In the genomic region with DNA sequence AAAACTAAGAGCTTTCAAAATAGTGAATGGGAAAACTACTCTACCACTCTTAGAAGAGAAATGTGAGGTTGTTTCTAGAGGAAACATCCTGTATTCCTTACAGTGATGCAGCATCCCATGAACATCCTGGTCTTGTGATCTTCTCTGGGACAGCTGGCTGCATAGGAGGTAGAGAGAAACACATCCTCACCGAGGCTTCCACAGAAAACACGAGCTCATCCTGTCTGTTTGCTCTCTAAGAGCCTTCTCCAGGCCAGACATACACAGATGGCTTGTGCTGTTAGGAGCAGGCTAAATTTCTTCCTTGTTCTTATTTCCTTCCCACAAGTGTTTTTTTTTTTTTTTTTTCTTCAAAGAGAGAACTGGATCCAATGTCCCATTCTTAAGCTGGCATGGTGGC, we compare ENCODE assay signal across 30 cellular contexts. TPM values are rescaled to one million over a fixed set of nuclear protein-coding genes. Genes with fewer than 3 reads are reported as not detected.
A peak's percentile ranks its signal among the peaks of the same experiment; 100 is the strongest.
DNase-seq lines count a peak whose midpoint lies in the region; ATAC-seq, FAIRE-seq and TF ChIP-seq lines count a peak whose summit lies in the region.
"Had no signal": no experiment of that assay in that cellular context is flagged by ENCODE, and none has a peak within 500 bp of the region (broad histone marks: within the 10 kb centered on the region; RNA-seq: fewer than 3 reads in every experiment).

No MANE protein-coding gene starts in this region.

- no peaks in the 10 kb centered on the region for H3K9me3 ChIP-seq in A549
- H3K9me3 ChIP-seq: Caco-2, spleen, upper lobe of right lung had no signal

- WGBS in A549 (ENCODE audit: missing lambda C conversion rate): 42% methylated on average over 2 of the region's 2 CpGs

- POLR2A ChIA-PET in A549 (lab: Yijun Ruan, JAX): no interaction called here

- FAIRE-seq in A549 (lab: Jason Lieb, UNC): no peak
- FAIRE-seq: colon, GM12891, TTC549 had no signal

- H3K9me3 Mint-ChIP-seq in chondrocyte (ENCODE audit: low read depth) (no peaks in the 10 kb centered on the region), nephron (no peaks in the 10 kb centered on the region)
- H3K9me3 Mint-ChIP-seq: activated naive CD4-positive, alpha-beta T cell treated with anti-CD3 and anti-CD28 coated beads, Interleukin-2, amount 10 ng/mL, durations not matched to agents 7 days and 5 days; T-cell had no signal

- H3K27ac Mint-ChIP-seq in chondrocyte (ENCODE audit: unreplicated experiment): peak overlapping the region; percentile 69
- peak overlapping the region; percentile 20 to 86 (median 52) for H3K27ac Mint-ChIP-seq in nephron
- H3K27ac Mint-ChIP-seq: activated naive CD4-positive, alpha-beta T cell treated with anti-CD3 and anti-CD28 coated beads, Interleukin-2, amount 10 ng/mL, durations not matched to agents 7 days and 5 days had no signal

- DNase-seq in A549 (ENCODE audit: low read depth in 1 of 2, low spot score in 1 of 2) (no peak), G401 (ENCODE audit: low spot score) (peak; percentile 80), chondrocyte (ENCODE audit: low spot score) (no peak), mesenteric fat pad (ENCODE audit: low spot score) (no peak), NCI-H2081 (lab: John Stamatoyannopoulos, UW) (no peak), activated T-cell treated with anti-CD3 and anti-CD28 coated beads for 4 hours (no peak)
- DNase-seq: activated CD4-positive, alpha-beta T cell treated with anti-CD3 and anti-CD28 coated beads, Interleukin-2, amount 50 U/mL, for 4 hours; activated naive CD4-positive, alpha-beta T cell treated with anti-CD3 and anti-CD28 coated beads, Interleukin-2, amount 10 ng/mL, durations not matched to agents 7 days and 5 days; amniotic stem cell; Caco-2; effector CD4-positive, alpha-beta T cell; EL; erythroblast; left cardiac atrium; mammary epithelial cell; NCI-H1105 treated with DMSO at 0.1 percent for 48 hours; NCI-H510A treated with DMSO at 0.1 percent for 48 hours; spleen; substantia nigra; T-cell; upper lobe of right lung had no signal

- no peak for TF ChIP-seq POLR2A in A549 (IDR thresholded peaks at IDR 0.05; ENCODE audit: low read length)

- in situ Hi-C loops in G401 (cut with HindIII; ENCODE audit: low sequenced_read_pairs): no loop called here

- H3K27ac ChIP-seq in A549: no peak overlapping the region
- H3K27ac ChIP-seq: C4-2B, hepatocyte, spleen, upper lobe of right lung had no signal

- no peak overlapping the region for H3K4me2 ChIP-seq in A549
- H3K4me2 ChIP-seq: hepatocyte had no signal

- H3K4me3 Mint-ChIP-seq in chondrocyte (ENCODE audit: unreplicated experiment): no peak overlapping the region
- no peak overlapping the region for H3K4me3 Mint-ChIP-seq in nephron
- H3K4me3 Mint-ChIP-seq: activated naive CD4-positive, alpha-beta T cell treated with anti-CD3 and anti-CD28 coated beads, Interleukin-2, amount 10 ng/mL, durations not matched to agents 7 days and 5 days; T-cell had no signal

- no peaks in the 10 kb centered on the region for H3K4me1 ChIP-seq in A549
- H3K4me1 ChIP-seq: Caco-2, spleen, upper lobe of right lung had no signal

- TF ChIP-seq RAD21 in A549 (conservative IDR thresholded peaks at IDR 0.05 in 1 of 2, IDR thresholded peaks at IDR 0.05 in 1 of 2): no peak

- ATAC-seq in A549: peak; percentile 27 to 44; a peak in 1 of 6 replicates
- ATAC-seq: HCT116, left cardiac atrium, Panc1, T-cell, upper lobe of right lung had no signal

- H3K4me3 ChIP-seq in A549: no peak overlapping the region
- H3K4me3 ChIP-seq: hepatocyte, spleen, upper lobe of right lung had no signal

- TF ChIP-seq CTCF in A549 (IDR thresholded peaks at IDR 0.05): no peak
- no peak for TF ChIP-seq CTCF in chondrocyte (IDR thresholded peaks at IDR 0.05)
- no peak for TF ChIP-seq CTCF in nephron (IDR thresholded peaks at IDR 0.05; ENCODE audit: unreplicated experiment in 3 of 3)

- H3K36me3 Mint-ChIP-seq in chondrocyte (ENCODE audit: low read depth) (no peaks in the 10 kb centered on the region), nephron (ENCODE audit: low read depth) (no peaks in the 10 kb centered on the region)
- H3K36me3 Mint-ChIP-seq: activated naive CD4-positive, alpha-beta T cell treated with anti-CD3 and anti-CD28 coated beads, Interleukin-2, amount 10 ng/mL, durations not matched to agents 7 days and 5 days; T-cell had no signal

- peaks cover 28% of the 10 kb centered on the region for H3K4me1 Mint-ChIP-seq in chondrocyte (ENCODE audit: low read depth)
- peaks cover 63% of the 10 kb centered on the region for H3K4me1 Mint-ChIP-seq in nephron
- H3K4me1 Mint-ChIP-seq: activated naive CD4-positive, alpha-beta T cell treated with anti-CD3 and anti-CD28 coated beads, Interleukin-2, amount 10 ng/mL, durations not matched to agents 7 days and 5 days; T-cell had no signal

- TF ChIP-seq EP300 in A549 (IDR thresholded peaks at IDR 0.05): no peak

- H3K27me3 Mint-ChIP-seq in chondrocyte (ENCODE audit: low read depth): no peaks in the 10 kb centered on the region
- peaks cover 4% of the 10 kb centered on the region for H3K27me3 Mint-ChIP-seq in nephron (ENCODE audit: low read depth)

- CTCF ChIA-PET in A549 (lab: Yijun Ruan, JAX): interaction anchor here (0.6 to 1.1 kb wide), 4 partner anchors 9 to 163 kb away, joined by 3 read pairs; no protein-coding TSS in a partner anchor

TF ChIP-seq in A549, 52 proteins besides CTCF, POLR2A, EP300 and RAD21:
- TF ChIP-seq, protein P1, sequence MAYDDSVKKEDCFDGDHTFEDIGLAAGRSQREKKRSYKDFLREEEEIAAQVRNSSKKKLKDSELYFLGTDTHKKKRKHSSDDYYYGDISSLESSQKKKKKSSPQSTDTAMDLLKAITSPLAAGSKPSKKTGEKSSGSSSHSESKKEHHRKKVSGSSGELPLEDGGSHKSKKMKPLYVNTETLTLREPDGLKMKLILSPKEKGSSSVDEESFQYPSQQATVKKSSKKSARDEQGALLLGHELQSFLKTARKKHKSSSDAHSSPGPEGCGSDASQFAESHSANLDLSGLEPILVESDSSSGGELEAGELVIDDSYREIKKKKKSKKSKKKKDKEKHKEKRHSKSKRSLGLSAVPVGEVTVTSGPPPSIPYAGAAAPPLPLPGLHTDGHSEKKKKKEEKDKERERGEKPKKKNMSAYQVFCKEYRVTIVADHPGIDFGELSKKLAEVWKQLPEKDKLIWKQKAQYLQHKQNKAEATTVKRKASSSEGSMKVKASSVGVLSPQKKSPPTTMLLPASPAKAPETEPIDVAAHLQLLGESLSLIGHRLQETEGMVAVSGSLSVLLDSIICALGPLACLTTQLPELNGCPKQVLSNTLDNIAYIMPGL (CRISPR knock-in tag; IDR thresholded peaks at IDR 0.05; ENCODE audit: borderline replicate concordance): no peak
- no peak for TF ChIP-seq RARB (CRISPR knock-in tag; IDR thresholded peaks at IDR 0.05)
TF ChIP-seq in A549: peak in this region for 0.

RNA-seq across cellular contexts. Expression of a gene that starts 14.7 kb away (rescaled TPM):
- polyA plus RNA-seq in A549 (2011; rRNA removed): 5.3 and 5.5 TPM in 2 replicates
- polyA plus RNA-seq in A549 (2012; cell fraction: cytosol; rRNA removed): 3.4 and 5.3 TPM in 2 replicates
- 6.6 and 8.9 TPM in 2 replicates for polyA plus RNA-seq in A549 (2012; cell fraction: nucleus; rRNA removed)
- polyA plus RNA-seq in A549 (2017; fragmentation: RNase III; extraction: RNeasy Plus Mini Kit Qiagen cat#74134 plus additional on column Dnase treatment): 4.9 to 7.1 TPM (median 6.7 TPM) in 3 replicates
- 5.6 and 6.8 TPM in 2 replicates for polyA minus RNA-seq in A549 (2011; rRNA and poly(A)+ RNA removed)
- total RNA-seq in G401 (2014; rRNA removed; shearing (Covaris generic)): 17.5 and 18.5 TPM in 2 replicates
- total RNA-seq in chondrocyte: 61.0 to 66.2 TPM (median 63.1 TPM) in 3 replicates
- total RNA-seq in mesenteric fat pad: 7.8 TPM

RNA-seq across cellular contexts. Expression of a gene that starts 54.1 kb away (rescaled TPM):
- polyA plus RNA-seq in A549 (2011; rRNA removed): 0.01 and 0.03 TPM in 2 replicates
- polyA plus RNA-seq in A549 (2012; cell fraction: cytosol; rRNA removed): 0.01 TPM in 1 of 2 replicates, not detected in the other
- 0.01 TPM in 1 of 2 replicates, not detected in the other for polyA plus RNA-seq in A549 (2012; cell fraction: nucleus; rRNA removed)
- 0.03 to 0.05 TPM (median 0.04 TPM) in 3 replicates for polyA plus RNA-seq in A549 (2017; fragmentation: RNase III; extraction: RNeasy Plus Mini Kit Qiagen cat#74134 plus additional on column Dnase treatment)
- polyA minus RNA-seq in A549 (2011; rRNA and poly(A)+ RNA removed): not detected in 2 replicates
- not detected in 2 replicates for total RNA-seq in G401 (2014; rRNA removed; shearing (Covaris generic))
- not detected in 3 replicates for total RNA-seq in chondrocyte
- not detected for total RNA-seq in mesenteric fat pad
- total RNA-seq: left cardiac atrium, M059J, spleen, T-cell, upper lobe of right lung had no signal
- polyA plus RNA-seq: hepatocyte, mammary epithelial cell, spleen had no signal
